32 cellular contexts compared by ENCODE assay signal in the genomic region with DNA sequence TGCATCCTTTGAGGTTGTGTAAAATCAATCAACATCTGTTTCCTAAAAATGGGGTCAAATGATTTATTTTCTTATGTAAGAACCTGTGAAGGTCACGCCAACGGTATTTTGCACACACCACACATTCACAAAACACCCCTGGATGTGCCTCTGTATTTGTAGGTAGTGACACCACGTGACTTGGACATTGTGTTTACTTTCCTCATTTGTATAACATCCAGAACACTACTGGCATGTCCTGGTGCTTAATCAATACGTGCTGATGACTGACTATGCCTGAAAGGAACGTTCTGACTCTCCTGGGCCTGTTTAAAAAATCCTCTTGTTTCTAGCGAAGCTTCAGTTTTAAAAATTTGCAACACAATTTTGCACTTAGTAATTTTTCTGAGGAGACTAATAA. TPM values are rescaled to one million over a fixed set of nuclear protein-coding genes. Genes with fewer than 3 reads are reported as not detected.
"Had no signal": no experiment of that assay in that cellular context is flagged by ENCODE, and none has a peak within 500 bp of the region (broad histone marks: within the 10 kb centered on the region; RNA-seq: fewer than 3 reads in every experiment).

No MANE protein-coding gene starts in this region.

- H3K27ac ChIP-seq: coronary artery, dorsolateral prefrontal cortex, esophagus squamous epithelium, gastrocnemius medialis, heart right ventricle, left lung, lower lobe of right lung had no signal

- H3K4me1 ChIP-seq: gastrocnemius medialis had no signal

- H3K4me3 ChIP-seq: coronary artery, dorsolateral prefrontal cortex, esophagus squamous epithelium, gastrocnemius medialis, heart right ventricle, left lung, lower lobe of right lung, mucosa of descending colon had no signal

- H3K36me3 ChIP-seq: esophagus squamous epithelium, gastrocnemius medialis, heart right ventricle, left lung, lower lobe of right lung had no signal

- H3K9me3 ChIP-seq: esophagus squamous epithelium, gastrocnemius medialis, heart right ventricle, left lung, lower lobe of right lung, mucosa of descending colon had no signal

- FAIRE-seq: colon, endothelial cell of umbilical vein, islet of Langerhans, keratinocyte had no signal

- DNase-seq: dermis blood vessel endothelial cell; dorsolateral prefrontal cortex; effector CD4-positive, alpha-beta T cell; effector memory CD4-positive, alpha-beta T cell; esophagus squamous epithelium; foreskin fibroblast; foreskin melanocyte; gastrocnemius medialis; glutamatergic neuron; head of caudate nucleus; heart right ventricle; hippocampal formation; left cardiac atrium; left lung; left ventricle myocardium superior; lower lobe of right lung; mesenchymal stem cell; mucosa of descending colon; naive B cell had no signal

- ATAC-seq: gastrocnemius medialis, heart right ventricle, left cardiac atrium, left lung, left ventricle myocardium superior, lower lobe of right lung, mucosa of descending colon had no signal

RNA-seq across cellular contexts. Expression of gene TAFA4, which starts 3.4 kb away (rescaled TPM):
- total RNA-seq: dermis blood vessel endothelial cell, endothelial cell of umbilical vein, epithelial cell of proximal tubule, glomerular endothelial cell, heart right ventricle, kidney epithelial cell, left cardiac atrium, left lung, left ventricle myocardium superior, lower leg skin, lower lobe of right lung, lung microvascular endothelial cell, mesenteric fat pad, mesothelial cell of epicardium, myocyte had no signal
- polyA plus RNA-seq: heart right ventricle, keratinocyte had no signal
